In the genomic region with DNA sequence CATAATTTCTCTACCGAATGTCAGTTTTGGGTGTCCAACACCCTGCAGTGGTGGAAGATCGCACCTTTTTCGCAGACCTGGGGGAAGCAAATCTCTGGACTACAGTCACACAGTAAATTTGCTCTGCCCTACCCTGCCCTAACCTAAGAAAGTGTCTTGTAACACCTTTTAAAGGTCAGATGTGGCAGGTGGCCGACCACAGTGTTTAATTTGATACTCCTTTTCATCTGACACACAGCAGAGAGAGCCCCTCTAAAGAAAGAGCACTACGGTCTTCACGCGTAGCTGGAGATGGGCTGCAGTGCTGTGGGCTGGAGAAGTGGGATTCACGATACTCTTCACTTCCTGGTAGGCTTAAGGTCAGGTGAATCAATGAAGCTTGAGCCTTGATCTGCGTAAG, we compare ENCODE assay signal across 1 cellular context.
TF ChIP-seq lines count a peak whose summit lies in the region.

No MANE protein-coding gene starts in this region.

TF ChIP-seq in K562, 482 proteins besides CTCF, POLR2A, EP300 and RAD21 (continued from another document):
- TF ChIP-seq, protein P1, sequence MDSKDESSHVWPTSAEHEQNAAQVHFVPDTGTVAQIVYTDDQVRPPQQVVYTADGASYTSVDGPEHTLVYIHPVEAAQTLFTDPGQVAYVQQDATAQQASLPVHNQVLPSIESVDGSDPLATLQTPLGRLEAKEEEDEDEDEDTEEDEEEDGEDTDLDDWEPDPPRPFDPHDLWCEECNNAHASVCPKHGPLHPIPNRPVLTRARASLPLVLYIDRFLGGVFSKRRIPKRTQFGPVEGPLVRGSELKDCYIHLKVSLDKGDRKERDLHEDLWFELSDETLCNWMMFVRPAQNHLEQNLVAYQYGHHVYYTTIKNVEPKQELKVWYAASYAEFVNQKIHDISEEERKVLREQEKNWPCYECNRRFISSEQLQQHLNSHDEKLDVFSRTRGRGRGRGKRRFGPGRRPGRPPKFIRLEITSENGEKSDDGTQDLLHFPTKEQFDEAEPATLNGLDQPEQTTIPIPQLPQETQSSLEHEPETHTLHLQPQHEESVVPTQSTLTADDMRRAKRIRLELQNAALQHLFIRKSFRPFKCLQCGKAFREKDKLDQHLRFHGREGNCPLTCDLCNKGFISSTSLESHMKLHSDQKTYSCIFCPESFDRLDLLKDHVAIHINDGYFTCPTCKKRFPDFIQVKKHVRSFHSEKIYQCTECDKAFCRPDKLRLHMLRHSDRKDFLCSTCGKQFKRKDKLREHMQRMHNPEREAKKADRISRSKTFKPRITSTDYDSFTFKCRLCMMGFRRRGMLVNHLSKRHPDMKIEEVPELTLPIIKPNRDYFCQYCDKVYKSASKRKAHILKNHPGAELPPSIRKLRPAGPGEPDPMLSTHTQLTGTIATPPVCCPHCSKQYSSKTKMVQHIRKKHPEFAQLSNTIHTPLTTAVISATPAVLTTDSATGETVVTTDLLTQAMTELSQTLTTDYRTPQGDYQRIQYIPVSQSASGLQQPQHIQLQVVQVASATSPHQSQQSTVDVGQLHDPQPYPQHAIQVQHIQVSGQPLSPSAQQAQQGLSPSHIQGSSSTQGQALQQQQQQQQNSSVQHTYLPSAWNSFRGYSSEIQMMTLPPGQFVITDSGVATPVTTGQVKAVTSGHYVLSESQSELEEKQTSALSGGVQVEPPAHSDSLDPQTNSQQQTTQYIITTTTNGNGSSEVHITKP (IDR thresholded peaks at IDR 0.05; ENCODE audit: partially characterized antibody), result peak; percentile 27
- no peak for TF ChIP-seq TCFL5 (CRISPR knock-in tag; conservative IDR thresholded peaks at IDR 0.05)
